20 cellular contexts compared by ENCODE assay signal in the genomic region with DNA sequence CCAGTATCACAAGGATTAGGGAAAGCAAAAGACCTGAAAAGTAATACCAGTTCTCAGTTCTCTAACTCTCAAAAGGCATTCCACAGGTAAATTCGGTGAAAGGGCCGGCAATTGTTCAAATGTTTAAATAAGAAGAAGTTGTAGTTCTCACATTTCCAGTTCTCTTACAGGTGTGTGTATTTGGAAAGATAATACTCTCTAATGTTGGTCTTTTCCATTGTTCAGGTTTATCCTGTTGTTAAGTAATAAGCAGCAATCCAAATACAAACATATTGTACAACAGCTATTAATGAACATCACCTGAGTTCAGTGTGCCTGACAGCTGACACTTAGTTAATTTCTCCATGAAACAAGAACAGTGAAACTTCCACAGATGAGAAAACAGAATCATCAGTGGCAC.
"Had no signal": no experiment of that assay in that cellular context is flagged by ENCODE, and none has a peak within 500 bp of the region (broad histone marks: within the 10 kb centered on the region; RNA-seq: fewer than 3 reads in every experiment).

No MANE protein-coding gene starts in this region.

- DNase-seq: activated CD4-positive, alpha-beta T cell treated with anti-CD3 and anti-CD28 coated beads for 1 hour; activated CD8-positive, alpha-beta memory T cell treated with anti-CD3 and anti-CD28 coated beads for 24 hours; activated CD8-positive, alpha-beta memory T cell treated with anti-CD3 and anti-CD28 coated beads, Interleukin-2, amount 50 U/mL, for 48 hours; activated effector memory CD4-positive, alpha-beta T cell treated with Interleukin-2 at 50 U/mL for 16 hours; activated naive CD4-positive, alpha-beta T cell treated with anti-CD3 and anti-CD28 coated beads, Interleukin-2, amount 10 ng/mL, durations not matched to agents 7 days and 5 days; activated naive CD8-positive, alpha-beta T cell treated with anti-CD3 and anti-CD28 coated beads, Interleukin-2, amount 50 U/mL, for 24 hours; activated T-cell treated with anti-CD3 and anti-CD28 coated beads, Interleukin-2, amount 50 U/mL, for 48 hours; anterior cingulate cortex; central memory CD4-positive, alpha-beta T cell; dorsolateral prefrontal cortex; foreskin keratinocyte; hippocampal formation; islet precursor cell; lower lobe of right lung; naive thymus-derived CD8-positive, alpha-beta T cell; psoas muscle; right cardiac atrium; stimulated activated naive CD8-positive, alpha-beta T cell treated with anti-CD3 and anti-CD28 coated beads, Interleukin-15, Interleukin-2, amounts not matched to agents 100 U/mL and 50 U/mL, for 24 hours; substantia nigra; WERI-Rb-1 had no signal

- ATAC-seq: activated naive CD8-positive, alpha-beta T cell treated with anti-CD3 and anti-CD28 coated beads, Interleukin-2, amount 50 U/mL, for 24 hours; foreskin keratinocyte; lower lobe of right lung; naive thymus-derived CD8-positive, alpha-beta T cell; psoas muscle; right cardiac atrium; stimulated activated naive CD8-positive, alpha-beta T cell treated with anti-CD3 and anti-CD28 coated beads, Interleukin-15, Interleukin-2, amounts not matched to agents 100 U/mL and 50 U/mL, for 24 hours had no signal
